In the genomic region with DNA sequence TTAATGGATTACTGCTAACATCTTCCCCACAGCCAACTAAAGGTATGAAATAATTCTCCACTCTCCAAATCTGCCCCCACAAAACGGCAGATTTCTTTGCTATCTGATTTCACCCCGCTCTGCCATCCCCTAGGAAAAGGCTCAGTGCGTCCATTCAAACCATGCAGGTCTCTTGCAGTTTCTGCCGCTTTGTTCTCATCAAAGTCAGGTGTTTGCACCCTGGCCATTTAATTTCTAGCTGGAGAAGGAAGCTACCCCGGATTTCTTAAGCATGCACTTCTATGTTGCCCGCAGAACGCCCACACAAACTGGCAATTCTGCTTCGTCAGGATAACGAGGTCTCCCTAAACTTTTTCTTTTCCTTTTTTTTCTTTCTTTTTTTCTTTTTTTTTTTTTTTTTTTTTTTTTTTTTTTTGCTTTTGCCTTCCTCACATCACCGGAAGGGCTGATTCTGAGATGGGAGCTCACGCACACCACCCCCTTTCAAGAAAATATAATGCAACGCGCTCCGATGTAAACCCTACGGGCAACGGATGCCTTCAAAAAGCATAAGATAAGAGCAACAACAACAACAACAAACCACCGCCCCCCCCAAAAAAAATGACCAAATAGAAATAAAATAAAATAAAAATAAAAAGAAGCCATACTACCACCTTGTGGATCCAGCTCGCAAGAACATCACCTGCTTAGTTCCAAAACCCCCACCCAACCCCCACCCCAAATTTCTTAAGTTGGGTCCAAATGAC, we compare ENCODE assay signal across 11 cellular contexts. TPM values are rescaled to one million over a fixed set of nuclear protein-coding genes. Genes with fewer than 3 reads are reported as not detected.
DNase-seq lines count a peak whose midpoint lies in the region; ATAC-seq lines count a peak whose summit lies in the region.
"Had no signal": no experiment of that assay in that cellular context is flagged by ENCODE, and none has a peak within 500 bp of the region (broad histone marks: within the 10 kb centered on the region; RNA-seq: fewer than 3 reads in every experiment).

No MANE protein-coding gene starts in this region.

- peaks cover 9 to 35% (median 24%) of the 10 kb centered on the region in 5 donors for H3K27me3 ChIP-seq in subcutaneous abdominal adipose tissue (ENCODE audit: control insufficient read depth in 5 of 5, insufficient read depth in 4 of 5, low read length in 5 of 5)

- no peaks in the 10 kb centered on the region for H3K36me3 ChIP-seq in subcutaneous abdominal adipose tissue (ENCODE audit: control insufficient read depth in 5 of 5, insufficient read depth in 5 of 5, low read length in 5 of 5)

- no peaks in the 10 kb centered on the region for H3K36me3 Mint-ChIP-seq in T-helper 1 cell treated with Interleukin-12 subunit alpha and Interleukin-12 subunit beta and Interleukin-4 antibody, amounts not matched to agents 30 μg/mL and 1 μg/mL, for 36 hours (ENCODE audit: low read depth)
- no peaks in the 10 kb centered on the region for H3K36me3 Mint-ChIP-seq in activated naive CD8-positive, alpha-beta T cell treated with anti-CD3 and anti-CD28 coated beads, Interleukin-2, amount 50 U/mL, for 24 hours (ENCODE audit: low read depth)
- H3K36me3 Mint-ChIP-seq: activated naive CD4-positive, alpha-beta T cell treated with anti-CD3 and anti-CD28 coated beads, Interleukin-2, amount 50 U/mL, for 72 hours had no signal

- peaks cover 30% of the 10 kb centered on the region for H3K27me3 Mint-ChIP-seq in T-helper 1 cell treated with Interleukin-12 subunit alpha and Interleukin-12 subunit beta and Interleukin-4 antibody, amounts not matched to agents 30 μg/mL and 1 μg/mL, for 36 hours (ENCODE audit: low read depth)
- peaks cover 30% of the 10 kb centered on the region for H3K27me3 Mint-ChIP-seq in activated naive CD8-positive, alpha-beta T cell treated with anti-CD3 and anti-CD28 coated beads, Interleukin-2, amount 50 U/mL, for 24 hours

- peak overlapping the region in 3 of 5 donors; percentile 57 to 65 (median 62) for H3K4me3 ChIP-seq in subcutaneous abdominal adipose tissue (ENCODE audit: low read depth in 1 of 5, low read length in 5 of 5)

- no peak overlapping the region for H3K27ac Mint-ChIP-seq in T-helper 1 cell treated with Interleukin-12 subunit alpha and Interleukin-12 subunit beta and Interleukin-4 antibody, amounts not matched to agents 30 μg/mL and 1 μg/mL, for 36 hours
- H3K27ac Mint-ChIP-seq in activated naive CD8-positive, alpha-beta T cell treated with anti-CD3 and anti-CD28 coated beads, Interleukin-2, amount 50 U/mL, for 24 hours: peak overlapping the region; percentile 42
- H3K27ac Mint-ChIP-seq: activated naive CD4-positive, alpha-beta T cell treated with anti-CD3 and anti-CD28 coated beads, Interleukin-2, amount 50 U/mL, for 72 hours had no signal

- peaks cover 0 to 12% (median 5%) of the 10 kb centered on the region in 5 donors for H3K4me1 ChIP-seq in subcutaneous abdominal adipose tissue (ENCODE audit: control insufficient read depth in 5 of 5, insufficient read depth in 5 of 5, low read length in 5 of 5)

- ATAC-seq in activated naive CD8-positive, alpha-beta T cell treated with anti-CD3 and anti-CD28 coated beads, Interleukin-2, amount 50 U/mL, for 24 hours: no peak
- ATAC-seq in left lobe of liver: peak; percentile 19
- ATAC-seq in HG03442 (IDR thresholded peaks at IDR 0.05; ENCODE audit: unreplicated experiment): no peak
- ATAC-seq: activated naive CD4-positive, alpha-beta T cell treated with anti-CD3 and anti-CD28 coated beads, Interleukin-2, amount 50 U/mL, for 72 hours had no signal

- H3K4me3 Mint-ChIP-seq in T-helper 1 cell treated with Interleukin-12 subunit alpha and Interleukin-12 subunit beta and Interleukin-4 antibody, amounts not matched to agents 30 μg/mL and 1 μg/mL, for 36 hours: peak overlapping the region; percentile 34
- no peak overlapping the region for H3K4me3 Mint-ChIP-seq in activated naive CD8-positive, alpha-beta T cell treated with anti-CD3 and anti-CD28 coated beads, Interleukin-2, amount 50 U/mL, for 24 hours

- H3K4me1 Mint-ChIP-seq in T-helper 1 cell treated with Interleukin-12 subunit alpha and Interleukin-12 subunit beta and Interleukin-4 antibody, amounts not matched to agents 30 μg/mL and 1 μg/mL, for 36 hours (ENCODE audit: low read depth): no peaks in the 10 kb centered on the region
- H3K4me1 Mint-ChIP-seq in activated naive CD8-positive, alpha-beta T cell treated with anti-CD3 and anti-CD28 coated beads, Interleukin-2, amount 50 U/mL, for 24 hours: peaks cover 2% of the 10 kb centered on the region

- no peaks in the 10 kb centered on the region for H3K9me3 Mint-ChIP-seq in T-helper 1 cell treated with Interleukin-12 subunit alpha and Interleukin-12 subunit beta and Interleukin-4 antibody, amounts not matched to agents 30 μg/mL and 1 μg/mL, for 36 hours
- no peaks in the 10 kb centered on the region for H3K9me3 Mint-ChIP-seq in activated naive CD8-positive, alpha-beta T cell treated with anti-CD3 and anti-CD28 coated beads, Interleukin-2, amount 50 U/mL, for 24 hours
- H3K9me3 Mint-ChIP-seq: activated naive CD4-positive, alpha-beta T cell treated with anti-CD3 and anti-CD28 coated beads, Interleukin-2, amount 50 U/mL, for 72 hours had no signal

- H3K9me3 ChIP-seq in subcutaneous abdominal adipose tissue (ENCODE audit: control insufficient read depth in 5 of 5, low read length in 5 of 5): no peaks in the 10 kb centered on the region

- H3K27ac ChIP-seq in subcutaneous abdominal adipose tissue (ENCODE audit: low read depth, low read length): no peak overlapping the region

- H3K9ac ChIP-seq in subcutaneous abdominal adipose tissue (ENCODE audit: low read length in 5 of 5): no peak overlapping the region

- DNase-seq in T-helper 1 cell: no peak
- no peak for DNase-seq in activated naive CD8-positive, alpha-beta T cell treated with anti-CD3 and anti-CD28 coated beads, Interleukin-2, amount 50 U/mL, for 24 hours
- no peak for DNase-seq in left lobe of liver (ENCODE audit: low spot score)
- no peak for DNase-seq in NCI-H1436 (lab: John Stamatoyannopoulos, UW)
- no peak for DNase-seq in DMS53 treated with DMSO at 0.1 percent for 48 hours (lab: John Stamatoyannopoulos, UW; ENCODE audit: unreplicated experiment)
- DNase-seq: AML-193, KG1 had no signal

RNA-seq across cellular contexts. Expression of a gene that starts 3.2 kb away (rescaled TPM):
- total RNA-seq in left lobe of liver: 1.5 TPM
